In the genomic region with DNA sequence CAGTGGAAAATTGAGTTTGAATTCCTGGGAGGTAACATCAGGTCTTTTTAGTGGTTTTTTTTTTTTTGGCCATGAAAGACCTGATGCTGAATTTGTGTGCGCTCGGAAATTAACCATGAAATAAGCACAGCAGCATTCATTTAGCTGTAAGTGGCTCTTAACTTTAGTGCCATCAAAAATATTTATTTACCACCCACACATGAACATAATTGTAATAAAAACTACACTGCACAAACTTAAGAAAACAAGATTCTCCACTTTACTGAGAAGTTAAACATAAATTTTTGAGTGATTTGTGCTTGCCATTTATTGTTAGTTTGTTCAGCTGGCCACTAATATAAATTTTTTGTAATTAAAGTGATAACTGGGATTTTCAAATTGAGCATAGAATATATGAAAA, we compare ENCODE assay signal across 1 cellular context.
TF ChIP-seq lines count a peak whose summit lies in the region.

No MANE protein-coding gene starts in this region.

TF ChIP-seq in HEK293, 187 proteins besides CTCF, POLR2A, EP300 and RAD21 (continued from another document):
- no peak for TF ChIP-seq ZNF768 (tag by site-specific recombination; IDR thresholded peaks at IDR 0.05)
- no peak for TF ChIP-seq ZNF501 (tag by site-specific recombination; IDR thresholded peaks at IDR 0.05)
- no peak for TF ChIP-seq ZNF302 (tag by site-specific recombination; IDR thresholded peaks at IDR 0.05; ENCODE audit: low read depth)
- no peak for TF ChIP-seq ZNF776 (tag by site-specific recombination; IDR thresholded peaks at IDR 0.05; ENCODE audit: borderline replicate concordance)
- no peak for TF ChIP-seq WT1 (tag by site-specific recombination; IDR thresholded peaks at IDR 0.05)
- peak; percentile 33; the same call in 1 of the 2 replicates for TF ChIP-seq FEZF1 (tag by site-specific recombination; IDR thresholded peaks at IDR 0.05)
- no peak for TF ChIP-seq KLF16 (tag by site-specific recombination; IDR thresholded peaks at IDR 0.05)
- TF ChIP-seq, protein P1, sequence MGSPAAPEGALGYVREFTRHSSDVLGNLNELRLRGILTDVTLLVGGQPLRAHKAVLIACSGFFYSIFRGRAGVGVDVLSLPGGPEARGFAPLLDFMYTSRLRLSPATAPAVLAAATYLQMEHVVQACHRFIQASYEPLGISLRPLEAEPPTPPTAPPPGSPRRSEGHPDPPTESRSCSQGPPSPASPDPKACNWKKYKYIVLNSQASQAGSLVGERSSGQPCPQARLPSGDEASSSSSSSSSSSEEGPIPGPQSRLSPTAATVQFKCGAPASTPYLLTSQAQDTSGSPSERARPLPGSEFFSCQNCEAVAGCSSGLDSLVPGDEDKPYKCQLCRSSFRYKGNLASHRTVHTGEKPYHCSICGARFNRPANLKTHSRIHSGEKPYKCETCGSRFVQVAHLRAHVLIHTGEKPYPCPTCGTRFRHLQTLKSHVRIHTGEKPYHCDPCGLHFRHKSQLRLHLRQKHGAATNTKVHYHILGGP (tag by site-specific recombination; IDR thresholded peaks at IDR 0.05): 0 out of 2 replicates have a peak, but pooled peaks have one; percentile 29
- TF ChIP-seq HOXA7 (CRISPR knock-in tag; IDR thresholded peaks at IDR 0.05; ENCODE audit: borderline replicate concordance): no peak
- TF ChIP-seq ZNF600 (tag by site-specific recombination; IDR thresholded peaks at IDR 0.05): no peak
- TF ChIP-seq, protein P2, sequence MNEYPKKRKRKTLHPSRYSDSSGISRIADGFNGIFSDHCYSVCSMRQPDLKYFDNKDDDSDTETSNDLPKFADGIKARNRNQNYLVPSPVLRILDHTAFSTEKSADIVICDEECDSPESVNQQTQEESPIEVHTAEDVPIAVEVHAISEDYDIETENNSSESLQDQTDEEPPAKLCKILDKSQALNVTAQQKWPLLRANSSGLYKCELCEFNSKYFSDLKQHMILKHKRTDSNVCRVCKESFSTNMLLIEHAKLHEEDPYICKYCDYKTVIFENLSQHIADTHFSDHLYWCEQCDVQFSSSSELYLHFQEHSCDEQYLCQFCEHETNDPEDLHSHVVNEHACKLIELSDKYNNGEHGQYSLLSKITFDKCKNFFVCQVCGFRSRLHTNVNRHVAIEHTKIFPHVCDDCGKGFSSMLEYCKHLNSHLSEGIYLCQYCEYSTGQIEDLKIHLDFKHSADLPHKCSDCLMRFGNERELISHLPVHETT (tag by site-specific recombination; IDR thresholded peaks at IDR 0.05): no peak
- TF ChIP-seq, protein P3, sequence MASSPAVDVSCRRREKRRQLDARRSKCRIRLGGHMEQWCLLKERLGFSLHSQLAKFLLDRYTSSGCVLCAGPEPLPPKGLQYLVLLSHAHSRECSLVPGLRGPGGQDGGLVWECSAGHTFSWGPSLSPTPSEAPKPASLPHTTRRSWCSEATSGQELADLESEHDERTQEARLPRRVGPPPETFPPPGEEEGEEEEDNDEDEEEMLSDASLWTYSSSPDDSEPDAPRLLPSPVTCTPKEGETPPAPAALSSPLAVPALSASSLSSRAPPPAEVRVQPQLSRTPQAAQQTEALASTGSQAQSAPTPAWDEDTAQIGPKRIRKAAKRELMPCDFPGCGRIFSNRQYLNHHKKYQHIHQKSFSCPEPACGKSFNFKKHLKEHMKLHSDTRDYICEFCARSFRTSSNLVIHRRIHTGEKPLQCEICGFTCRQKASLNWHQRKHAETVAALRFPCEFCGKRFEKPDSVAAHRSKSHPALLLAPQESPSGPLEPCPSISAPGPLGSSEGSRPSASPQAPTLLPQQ (tag by site-specific recombination; IDR thresholded peaks at IDR 0.05): no peak
- TF ChIP-seq, protein P4, sequence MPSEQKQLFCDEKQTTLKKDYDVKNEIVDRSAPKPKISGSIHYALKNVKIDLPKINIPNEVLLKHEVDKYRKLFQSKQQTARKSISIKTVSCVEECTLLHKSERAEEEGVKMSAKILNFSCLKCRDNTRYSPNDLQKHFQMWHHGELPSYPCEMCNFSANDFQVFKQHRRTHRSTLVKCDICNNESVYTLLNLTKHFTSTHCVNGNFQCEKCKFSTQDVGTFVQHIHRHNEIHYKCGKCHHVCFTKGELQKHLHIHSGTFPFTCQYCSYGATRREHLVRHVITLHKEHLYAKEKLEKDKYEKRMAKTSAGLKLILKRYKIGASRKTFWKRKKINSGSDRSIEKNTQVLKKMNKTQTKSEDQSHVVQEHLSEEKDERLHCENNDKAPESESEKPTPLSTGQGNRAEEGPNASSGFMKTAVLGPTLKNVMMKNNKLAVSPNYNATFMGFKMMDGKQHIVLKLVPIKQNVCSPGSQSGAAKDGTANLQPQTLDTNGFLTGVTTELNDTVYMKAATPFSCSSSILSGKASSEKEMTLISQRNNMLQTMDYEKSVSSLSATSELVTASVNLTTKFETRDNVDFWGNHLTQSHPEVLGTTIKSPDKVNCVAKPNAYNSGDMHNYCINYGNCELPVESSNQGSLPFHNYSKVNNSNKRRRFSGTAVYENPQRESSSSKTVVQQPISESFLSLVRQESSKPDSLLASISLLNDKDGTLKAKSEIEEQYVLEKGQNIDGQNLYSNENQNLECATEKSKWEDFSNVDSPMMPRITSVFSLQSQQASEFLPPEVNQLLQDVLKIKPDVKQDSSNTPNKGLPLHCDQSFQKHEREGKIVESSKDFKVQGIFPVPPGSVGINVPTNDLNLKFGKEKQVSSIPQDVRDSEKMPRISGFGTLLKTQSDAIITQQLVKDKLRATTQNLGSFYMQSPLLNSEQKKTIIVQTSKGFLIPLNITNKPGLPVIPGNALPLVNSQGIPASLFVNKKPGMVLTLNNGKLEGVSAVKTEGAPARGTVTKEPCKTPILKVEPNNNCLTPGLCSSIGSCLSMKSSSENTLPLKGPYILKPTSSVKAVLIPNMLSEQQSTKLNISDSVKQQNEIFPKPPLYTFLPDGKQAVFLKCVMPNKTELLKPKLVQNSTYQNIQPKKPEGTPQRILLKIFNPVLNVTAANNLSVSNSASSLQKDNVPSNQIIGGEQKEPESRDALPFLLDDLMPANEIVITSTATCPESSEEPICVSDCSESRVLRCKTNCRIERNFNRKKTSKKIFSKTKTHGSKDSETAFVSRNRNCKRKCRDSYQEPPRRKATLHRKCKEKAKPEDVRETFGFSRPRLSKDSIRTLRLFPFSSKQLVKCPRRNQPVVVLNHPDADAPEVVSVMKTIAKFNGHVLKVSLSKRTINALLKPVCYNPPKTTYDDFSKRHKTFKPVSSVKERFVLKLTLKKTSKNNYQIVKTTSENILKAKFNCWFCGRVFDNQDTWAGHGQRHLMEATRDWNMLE (tag by site-specific recombination; conservative IDR thresholded peaks at IDR 0.05; ENCODE audit: low read depth): no peak
- TF ChIP-seq, protein P5, sequence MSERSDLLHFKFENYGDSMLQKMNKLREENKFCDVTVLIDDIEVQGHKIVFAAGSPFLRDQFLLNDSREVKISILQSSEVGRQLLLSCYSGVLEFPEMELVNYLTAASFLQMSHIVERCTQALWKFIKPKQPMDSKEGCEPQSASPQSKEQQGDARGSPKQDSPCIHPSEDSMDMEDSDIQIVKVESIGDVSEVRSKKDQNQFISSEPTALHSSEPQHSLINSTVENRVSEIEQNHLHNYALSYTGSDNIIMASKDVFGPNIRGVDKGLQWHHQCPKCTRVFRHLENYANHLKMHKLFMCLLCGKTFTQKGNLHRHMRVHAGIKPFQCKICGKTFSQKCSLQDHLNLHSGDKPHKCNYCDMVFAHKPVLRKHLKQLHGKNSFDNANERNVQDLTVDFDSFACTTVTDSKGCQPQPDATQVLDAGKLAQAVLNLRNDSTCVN (tag by site-specific recombination; optimal IDR thresholded peaks at IDR 0.05): no peak
- no peak for TF ChIP-seq ZNF626 (tag by site-specific recombination; IDR thresholded peaks at IDR 0.05)
- no peak for TF ChIP-seq KLF9 (tag by site-specific recombination; IDR thresholded peaks at IDR 0.05; ENCODE audit: low read depth)
- TF ChIP-seq TRIM28 (IDR thresholded peaks at IDR 0.05; ENCODE audit: borderline replicate concordance, low read length): no peak
- TF ChIP-seq ZNF175 (tag by site-specific recombination; IDR thresholded peaks at IDR 0.05): no peak
- no peak for TF ChIP-seq ZNF558 (tag by site-specific recombination; IDR thresholded peaks at IDR 0.05)
- TF ChIP-seq ZNF654 (tag by site-specific recombination; IDR thresholded peaks at IDR 0.05; ENCODE audit: low read depth): no peak
- TF ChIP-seq, protein P6, sequence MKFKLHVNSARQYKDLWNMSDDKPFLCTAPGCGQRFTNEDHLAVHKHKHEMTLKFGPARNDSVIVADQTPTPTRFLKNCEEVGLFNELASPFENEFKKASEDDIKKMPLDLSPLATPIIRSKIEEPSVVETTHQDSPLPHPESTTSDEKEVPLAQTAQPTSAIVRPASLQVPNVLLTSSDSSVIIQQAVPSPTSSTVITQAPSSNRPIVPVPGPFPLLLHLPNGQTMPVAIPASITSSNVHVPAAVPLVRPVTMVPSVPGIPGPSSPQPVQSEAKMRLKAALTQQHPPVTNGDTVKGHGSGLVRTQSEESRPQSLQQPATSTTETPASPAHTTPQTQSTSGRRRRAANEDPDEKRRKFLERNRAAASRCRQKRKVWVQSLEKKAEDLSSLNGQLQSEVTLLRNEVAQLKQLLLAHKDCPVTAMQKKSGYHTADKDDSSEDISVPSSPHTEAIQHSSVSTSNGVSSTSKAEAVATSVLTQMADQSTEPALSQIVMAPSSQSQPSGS (tag by site-specific recombination; IDR thresholded peaks at IDR 0.05; ENCODE audit: low read depth): no peak
- no peak for TF ChIP-seq ZNF391 (tag by site-specific recombination; IDR thresholded peaks at IDR 0.05; ENCODE audit: borderline replicate concordance, low read depth)
- TF ChIP-seq ZNF548 (tag by site-specific recombination; IDR thresholded peaks at IDR 0.05): no peak
- TF ChIP-seq ZNF571 (tag by site-specific recombination; IDR thresholded peaks at IDR 0.05): no peak
- no peak for TF ChIP-seq ZBTB1 (tag by site-specific recombination; IDR thresholded peaks at IDR 0.05)
- TF ChIP-seq OSR2 (tag by site-specific recombination; IDR thresholded peaks at IDR 0.05): peak; percentile 62
- TF ChIP-seq ZNF138 (tag by site-specific recombination; IDR thresholded peaks at IDR 0.05; ENCODE audit: borderline replicate concordance): no peak
- TF ChIP-seq, protein P7, sequence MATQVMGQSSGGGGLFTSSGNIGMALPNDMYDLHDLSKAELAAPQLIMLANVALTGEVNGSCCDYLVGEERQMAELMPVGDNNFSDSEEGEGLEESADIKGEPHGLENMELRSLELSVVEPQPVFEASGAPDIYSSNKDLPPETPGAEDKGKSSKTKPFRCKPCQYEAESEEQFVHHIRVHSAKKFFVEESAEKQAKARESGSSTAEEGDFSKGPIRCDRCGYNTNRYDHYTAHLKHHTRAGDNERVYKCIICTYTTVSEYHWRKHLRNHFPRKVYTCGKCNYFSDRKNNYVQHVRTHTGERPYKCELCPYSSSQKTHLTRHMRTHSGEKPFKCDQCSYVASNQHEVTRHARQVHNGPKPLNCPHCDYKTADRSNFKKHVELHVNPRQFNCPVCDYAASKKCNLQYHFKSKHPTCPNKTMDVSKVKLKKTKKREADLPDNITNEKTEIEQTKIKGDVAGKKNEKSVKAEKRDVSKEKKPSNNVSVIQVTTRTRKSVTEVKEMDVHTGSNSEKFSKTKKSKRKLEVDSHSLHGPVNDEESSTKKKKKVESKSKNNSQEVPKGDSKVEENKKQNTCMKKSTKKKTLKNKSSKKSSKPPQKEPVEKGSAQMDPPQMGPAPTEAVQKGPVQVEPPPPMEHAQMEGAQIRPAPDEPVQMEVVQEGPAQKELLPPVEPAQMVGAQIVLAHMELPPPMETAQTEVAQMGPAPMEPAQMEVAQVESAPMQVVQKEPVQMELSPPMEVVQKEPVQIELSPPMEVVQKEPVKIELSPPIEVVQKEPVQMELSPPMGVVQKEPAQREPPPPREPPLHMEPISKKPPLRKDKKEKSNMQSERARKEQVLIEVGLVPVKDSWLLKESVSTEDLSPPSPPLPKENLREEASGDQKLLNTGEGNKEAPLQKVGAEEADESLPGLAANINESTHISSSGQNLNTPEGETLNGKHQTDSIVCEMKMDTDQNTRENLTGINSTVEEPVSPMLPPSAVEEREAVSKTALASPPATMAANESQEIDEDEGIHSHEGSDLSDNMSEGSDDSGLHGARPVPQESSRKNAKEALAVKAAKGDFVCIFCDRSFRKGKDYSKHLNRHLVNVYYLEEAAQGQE (tag by site-specific recombination; IDR thresholded peaks at IDR 0.05): no peak
- no peak for TF ChIP-seq ZNF510 (tag by site-specific recombination; IDR thresholded peaks at IDR 0.05; ENCODE audit: insufficient replicate concordance)
- no peak for TF ChIP-seq ZBTB21 (tag by site-specific recombination; IDR thresholded peaks at IDR 0.05)
TF ChIP-seq in HEK293: peak in this region for 7.
